ENCODE assay signal across 12 cellular contexts in the genomic region with DNA sequence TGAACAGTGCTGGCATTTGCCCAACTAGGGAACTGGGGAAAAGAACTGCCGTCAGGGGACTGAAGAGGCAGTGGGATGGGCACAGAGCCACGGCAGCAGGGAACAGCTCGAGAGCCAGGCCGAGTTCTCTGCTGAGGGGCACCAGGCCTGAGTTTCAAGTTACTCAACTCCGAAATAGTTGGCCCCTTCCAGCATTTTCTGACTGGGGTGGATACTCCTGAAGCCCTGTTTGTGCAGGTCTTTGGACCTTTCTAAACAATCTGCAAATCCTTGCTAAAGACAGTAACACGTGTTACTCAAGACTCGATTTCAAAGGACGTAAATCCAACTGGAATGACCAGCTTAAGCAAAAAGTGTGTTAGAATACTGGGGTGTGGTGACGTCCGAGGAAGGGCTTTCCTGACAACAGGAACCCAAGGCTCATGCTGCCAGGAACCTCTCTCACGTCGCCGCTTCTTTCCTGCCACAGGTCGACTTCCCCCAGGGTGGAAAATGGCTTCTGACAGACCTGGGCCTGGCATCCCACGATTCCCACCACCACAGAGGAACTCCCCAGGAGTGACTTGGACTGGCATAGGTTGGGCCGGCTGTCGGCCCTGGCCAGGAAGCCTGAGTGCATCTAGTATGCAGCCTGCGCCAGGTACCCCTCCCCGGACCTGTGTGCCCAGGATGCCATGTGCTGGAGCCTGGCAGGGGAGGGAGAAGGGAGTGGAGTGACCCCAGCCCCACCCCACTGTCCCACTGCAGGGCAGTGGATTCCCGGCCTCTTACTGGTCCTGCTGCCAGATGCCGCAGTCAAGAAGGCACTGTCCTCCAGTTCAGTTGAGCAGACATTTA.
DNase-seq lines count a peak whose midpoint lies in the region; ATAC-seq and TF ChIP-seq lines count a peak whose summit lies in the region.
"Had no signal": no experiment of that assay in that cellular context is flagged by ENCODE, and none has a peak within 500 bp of the region (broad histone marks: within the 10 kb centered on the region; RNA-seq: fewer than 3 reads in every experiment).

No MANE protein-coding gene starts in this region.

- H3K9ac ChIP-seq in smooth muscle cell (ENCODE audit: low read depth) = no peak overlapping the region

- ATAC-seq in GM23338 (no peak), HG03159 (IDR thresholded peaks at IDR 0.05; ENCODE audit: unreplicated experiment) (no peak)
- ATAC-seq: Panc1 had no signal

- H3K27me3 ChIP-seq in GM23338 (ENCODE audit: insufficient read depth) = no peaks in the 10 kb centered on the region
- no peaks in the 10 kb centered on the region for H3K27me3 ChIP-seq in smooth muscle cell (ENCODE audit: low read depth)

- H3K9me2 ChIP-seq in GM23338 (ENCODE audit: insufficient read depth) = no peaks in the 10 kb centered on the region

- H3K4me3 Mint-ChIP-seq in GM23338 (no peak overlapping the region), chondrocyte (ENCODE audit: unreplicated experiment) (no peak overlapping the region)

- 79% methylated on average over 21 of the region's 21 CpGs for WGBS in smooth muscle cell (ENCODE audit: low lambda C conversion rate)

- no peak overlapping the region for H3K4me3 ChIP-seq in GM23338
- no peak overlapping the region for H3K4me3 ChIP-seq in smooth muscle cell
- H3K4me3 ChIP-seq: HAP-1 had no signal

- H3K27ac ChIP-seq in GM23338 (ENCODE audit: low read depth) (no peak overlapping the region), smooth muscle cell (ENCODE audit: low read depth) (peak overlapping the region; percentile 90)

- H3K4me2 ChIP-seq in GM23338 (no peak overlapping the region), smooth muscle cell (no peak overlapping the region)

- H3K4me1 ChIP-seq in GM23338 (ENCODE audit: insufficient read depth) (no peaks in the 10 kb centered on the region), smooth muscle cell (ENCODE audit: low read depth) (peaks cover 14% of the 10 kb centered on the region)
- H3K4me1 ChIP-seq: HAP-1 had no signal

- H3F3A ChIP-seq in GM23338 (replicated peaks; ENCODE audit: low read depth) = no peaks in the 10 kb centered on the region
- peaks cover 3% of the 10 kb centered on the region for H3F3A ChIP-seq in smooth muscle cell (ENCODE audit: low read depth)

- no peaks in the 10 kb centered on the region; the same call in 1 of the 2 replicates for H3K36me3 ChIP-seq in GM23338 (ENCODE audit: insufficient read depth)
- no peaks in the 10 kb centered on the region for H3K36me3 ChIP-seq in smooth muscle cell (ENCODE audit: low read depth)

- H3K27ac Mint-ChIP-seq in GM23338 = peak overlapping the region; percentile 89; the same call in 1 of the 2 replicates
- peak overlapping the region; percentile 93 for H3K27ac Mint-ChIP-seq in chondrocyte (ENCODE audit: unreplicated experiment)

- TF ChIP-seq CTCF in GM23338 (conservative IDR thresholded peaks at IDR 0.05; ENCODE audit: low read depth in 2 of 2) = no peak
- TF ChIP-seq CTCF in chondrocyte (IDR thresholded peaks at IDR 0.05) = no peak
- TF ChIP-seq CTCF in smooth muscle cell (IDR thresholded peaks at IDR 0.05; ENCODE audit: borderline replicate concordance, insufficient read depth, poor library complexity, severe bottlenecking) = no peak

- H3K9me3 ChIP-seq in smooth muscle cell (replicated peaks; ENCODE audit: low read depth) = no peaks in the 10 kb centered on the region
- H3K9me3 ChIP-seq: HAP-1 had no signal

- no peaks in the 10 kb centered on the region for H3K79me2 ChIP-seq in GM23338 (replicated peaks; ENCODE audit: insufficient read depth)
- H3K79me2 ChIP-seq in smooth muscle cell (ENCODE audit: low read depth) = no peaks in the 10 kb centered on the region

- H4K20me1 ChIP-seq in GM23338 (replicated peaks; ENCODE audit: insufficient read depth) (no peaks in the 10 kb centered on the region), smooth muscle cell (ENCODE audit: low read depth) (no peaks in the 10 kb centered on the region)

- DNase-seq in GM23338 (ENCODE audit: low spot score) = no peak
- peak; percentile 70 for DNase-seq in chondrocyte (ENCODE audit: low spot score)
- DNase-seq in left kidney (ENCODE audit: low read depth, low spot score) = peak; percentile 17
- no peak for DNase-seq in smooth muscle cell (lab: John Stamatoyannopoulos, UW; ENCODE audit: unreplicated experiment)
- no peak for DNase-seq in NCI-H69 (lab: John Stamatoyannopoulos, UW)
- DNase-seq in NK-92 (lab: John Stamatoyannopoulos, UW; ENCODE audit: unreplicated experiment) = no peak
- no peak for DNase-seq in cerebellar nuclear complex (lab: John Stamatoyannopoulos, UW)
- DNase-seq: activated CD4-positive, CD25-positive, alpha-beta regulatory T cell treated with anti-CD3 and anti-CD28 coated beads, Interleukin-2, amount 50 U/mL, for 72 hours; NCI-H1417 treated with DMSO at 0.1 percent for 48 hours had no signal

- peaks cover 23% of the 10 kb centered on the region for H3K36me3 Mint-ChIP-seq in GM23338 (ENCODE audit: low read depth)
- peaks cover 10% of the 10 kb centered on the region for H3K36me3 Mint-ChIP-seq in chondrocyte (ENCODE audit: low read depth)

- H2AFZ ChIP-seq in GM23338 = no peak overlapping the region
- no peak overlapping the region for H2AFZ ChIP-seq in smooth muscle cell (ENCODE audit: low read depth)

- H3K4me1 Mint-ChIP-seq in GM23338 (peaks cover 14% of the 10 kb centered on the region), chondrocyte (ENCODE audit: low read depth) (peaks cover 65% of the 10 kb centered on the region)

- H3K27me3 Mint-ChIP-seq in GM23338 (ENCODE audit: insufficient read depth, low read depth, poor library complexity) = peaks cover 22% of the 10 kb centered on the region
- no peaks in the 10 kb centered on the region for H3K27me3 Mint-ChIP-seq in chondrocyte (ENCODE audit: low read depth)

- H3K9me3 Mint-ChIP-seq in GM23338 = no peaks in the 10 kb centered on the region
- no peaks in the 10 kb centered on the region for H3K9me3 Mint-ChIP-seq in chondrocyte (ENCODE audit: low read depth)

TF ChIP-seq in GM23338, 12 proteins besides CTCF, POLR2A, EP300 and RAD21 (continues in another document):
- TF ChIP-seq EZH2phosphoT487 (IDR thresholded peaks at IDR 0.05; ENCODE audit: unreplicated experiment) (no peak), STAT1 (IDR thresholded peaks at IDR 0.05; ENCODE audit: unreplicated experiment) (no peak)
- TF ChIP-seq, protein P1, sequence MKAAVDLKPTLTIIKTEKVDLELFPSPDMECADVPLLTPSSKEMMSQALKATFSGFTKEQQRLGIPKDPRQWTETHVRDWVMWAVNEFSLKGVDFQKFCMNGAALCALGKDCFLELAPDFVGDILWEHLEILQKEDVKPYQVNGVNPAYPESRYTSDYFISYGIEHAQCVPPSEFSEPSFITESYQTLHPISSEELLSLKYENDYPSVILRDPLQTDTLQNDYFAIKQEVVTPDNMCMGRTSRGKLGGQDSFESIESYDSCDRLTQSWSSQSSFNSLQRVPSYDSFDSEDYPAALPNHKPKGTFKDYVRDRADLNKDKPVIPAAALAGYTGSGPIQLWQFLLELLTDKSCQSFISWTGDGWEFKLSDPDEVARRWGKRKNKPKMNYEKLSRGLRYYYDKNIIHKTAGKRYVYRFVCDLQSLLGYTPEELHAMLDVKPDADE (IDR thresholded peaks at IDR 0.05) = no peak

Comparison
In these comparisons a context has a peak if more than half of its experiments do, and no peak if none do; other contexts are left out.
1. DNase-seq: peak in chondrocyte (single experiment) and left kidney (single experiment); none in GM23338 (single experiment), smooth muscle cell (single experiment), NCI-H69 (single experiment), NK-92 (single experiment) and cerebellar nuclear complex (0 of 2).